23 cellular contexts compared by ENCODE assay signal in the genomic region with DNA sequence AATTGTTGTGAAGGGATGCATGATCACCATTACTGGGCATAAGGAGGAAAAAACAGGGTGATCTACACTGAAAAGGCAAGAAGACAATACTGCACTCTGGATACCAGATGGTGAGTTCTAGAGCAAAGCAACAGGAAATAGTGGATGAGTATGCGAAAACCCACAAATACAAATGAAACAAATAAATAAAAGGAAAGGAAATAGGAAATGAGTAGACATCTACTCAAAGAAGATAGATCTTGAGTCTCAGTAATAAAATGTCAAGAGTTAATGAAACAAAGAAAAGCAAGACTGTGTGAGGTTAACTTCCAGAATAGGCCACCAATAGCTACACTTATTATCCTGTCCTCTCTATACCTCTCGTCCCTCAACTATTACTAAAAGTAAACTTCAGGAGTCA. TPM values are rescaled to one million over a fixed set of nuclear protein-coding genes. Genes with fewer than 3 reads are reported as not detected.
DNase-seq lines count a peak whose midpoint lies in the region; ATAC-seq and TF ChIP-seq lines count a peak whose summit lies in the region.
"Had no signal": no experiment of that assay in that cellular context is flagged by ENCODE, and none has a peak within 500 bp of the region (broad histone marks: within the 10 kb centered on the region; RNA-seq: fewer than 3 reads in every experiment).

No MANE protein-coding gene starts in this region.

- H3K79me2 ChIP-seq in MM.1S (ENCODE audit: low read length): no peaks in the 10 kb centered on the region

- no peaks in the 10 kb centered on the region for H4K20me1 ChIP-seq in MM.1S (ENCODE audit: insufficient read depth, low read length)

- H3K4me1 ChIP-seq in CD4-positive, CD25-positive, alpha-beta regulatory T cell (ENCODE audit: control insufficient read depth, insufficient read depth, low read length, poor library complexity, severe bottlenecking): peaks cover 6% of the 10 kb centered on the region
- H3K4me1 ChIP-seq in MM.1S (ENCODE audit: low read length): peaks cover 9% of the 10 kb centered on the region; the same call in 1 of the 2 replicates
- no peaks in the 10 kb centered on the region for H3K4me1 ChIP-seq in effector memory CD4-positive, alpha-beta T cell (ENCODE audit: control insufficient read depth, insufficient read depth, low read length, poor library complexity, severe bottlenecking)
- H3K4me1 ChIP-seq: gastrocnemius medialis, pancreas had no signal

- H3K9ac ChIP-seq in MM.1S (ENCODE audit: low read length): no peak overlapping the region
- H3K9ac ChIP-seq: KMS-11 had no signal

- H3K4me3 Mint-ChIP-seq in CD4-positive, CD25-positive, alpha-beta regulatory T cell: peak overlapping the region in 1 of 4 donors; percentile 36
- no peak overlapping the region for H3K4me3 Mint-ChIP-seq in effector memory CD8-positive, alpha-beta T cell
- H3K4me3 Mint-ChIP-seq: activated T-cell treated with anti-CD3 and anti-CD28 coated beads, Interleukin-2, amount 50 U/mL, for 4 hours; H9; naive B cell had no signal

- peaks cover 0 to 11% (median 0%) of the 10 kb centered on the region in 7 donors for H3K9me3 Mint-ChIP-seq in CD4-positive, CD25-positive, alpha-beta regulatory T cell
- no peaks in the 10 kb centered on the region for H3K9me3 Mint-ChIP-seq in effector memory CD8-positive, alpha-beta T cell

- no peak for ATAC-seq in CD4-positive, CD25-positive, alpha-beta regulatory T cell (ENCODE audit: low read depth in 2 of 2)
- no peak for ATAC-seq in effector memory CD8-positive, alpha-beta T cell (replicated peaks)
- no peak for ATAC-seq in HG02642 (IDR thresholded peaks at IDR 0.05; ENCODE audit: poor library complexity, unreplicated experiment)
- ATAC-seq: gastrocnemius medialis, pancreas had no signal

- no peaks in the 10 kb centered on the region for H3K27me3 Mint-ChIP-seq in CD4-positive, CD25-positive, alpha-beta regulatory T cell
- no peaks in the 10 kb centered on the region for H3K27me3 Mint-ChIP-seq in effector memory CD8-positive, alpha-beta T cell
- H3K27me3 Mint-ChIP-seq: naive B cell had no signal

- H3F3A ChIP-seq in MM.1S (ENCODE audit: insufficient read depth, low read length): no peaks in the 10 kb centered on the region; the same call in 1 of the 2 replicates

- no peaks in the 10 kb centered on the region for H3K27me3 ChIP-seq in CD4-positive, CD25-positive, alpha-beta regulatory T cell (ENCODE audit: control insufficient read depth, insufficient read depth, low read length)
- no peaks in the 10 kb centered on the region for H3K27me3 ChIP-seq in MM.1S (replicated peaks; ENCODE audit: insufficient read depth, low read length)
- H3K27me3 ChIP-seq in effector memory CD4-positive, alpha-beta T cell (replicated peaks; ENCODE audit: control insufficient read depth, insufficient read depth, low read length, poor library complexity, severe bottlenecking): no peaks in the 10 kb centered on the region
- H3K27me3 ChIP-seq: gastrocnemius medialis, pancreas had no signal

- peaks cover 8 to 23% (median 17%) of the 10 kb centered on the region in 4 donors for H3K4me1 Mint-ChIP-seq in CD4-positive, CD25-positive, alpha-beta regulatory T cell
- peaks cover 9 to 19% of the 10 kb centered on the region in 2 donors for H3K4me1 Mint-ChIP-seq in effector memory CD8-positive, alpha-beta T cell (ENCODE audit: low read depth in 2 of 2)
- H3K4me1 Mint-ChIP-seq: H9, naive B cell had no signal

- peaks cover 75% of the 10 kb centered on the region for H3K36me3 ChIP-seq in CD4-positive, CD25-positive, alpha-beta regulatory T cell (ENCODE audit: control insufficient read depth, insufficient read depth, low read length)
- H3K36me3 ChIP-seq in MM.1S (replicated peaks; ENCODE audit: insufficient read depth, low read length): peaks cover 28% of the 10 kb centered on the region
- H3K36me3 ChIP-seq in effector memory CD4-positive, alpha-beta T cell (ENCODE audit: control insufficient read depth, insufficient read depth, low read length): peaks cover 43% of the 10 kb centered on the region

- peak overlapping the region; percentile 42 for H3K27ac ChIP-seq in CD4-positive, CD25-positive, alpha-beta regulatory T cell (ENCODE audit: insufficient read depth, low read length, poor library complexity, severe bottlenecking)
- H3K27ac ChIP-seq in MM.1S (ENCODE audit: low read length): peak overlapping the region; percentile 0; the same call in 1 of the 2 replicates
- no peak overlapping the region for H3K27ac ChIP-seq in effector memory CD4-positive, alpha-beta T cell (ENCODE audit: insufficient read depth, low read length, poor library complexity, severe bottlenecking)
- H3K27ac ChIP-seq: epithelial cell of prostate, gastrocnemius medialis, KMS-11, pancreas had no signal

- H3K27ac Mint-ChIP-seq in CD4-positive, CD25-positive, alpha-beta regulatory T cell: peak overlapping the region in 1 of 3 donors; percentile 4
- peak overlapping the region; percentile 2 to 29 for H3K27ac Mint-ChIP-seq in effector memory CD8-positive, alpha-beta T cell
- H3K27ac Mint-ChIP-seq: H9 had no signal

- no peak overlapping the region for H2AFZ ChIP-seq in MM.1S (ENCODE audit: low read length)

- DNase-seq in CD4-positive, CD25-positive, alpha-beta regulatory T cell: peak in 1 of 3 donors; percentile 38
- DNase-seq in EH (ENCODE audit: low read depth) (peak; percentile 22), MM.1S (peak; percentile 19), AG08396 (ENCODE audit: low spot score) (no peak)
- no peak for DNase-seq in effector memory CD8-positive, alpha-beta T cell
- DNase-seq in effector memory CD4-positive, alpha-beta T cell: no peak
- DNase-seq in stimulated activated CD4-positive, alpha-beta T cell treated with anti-CD3 and anti-CD28 coated beads, Interleukin-12 subunit alpha, Interleukin-12 subunit beta, amount 100 ng/mL, for 4 hours: no peak
- DNase-seq: activated CD4-positive, alpha-beta T cell treated with anti-CD3 and anti-CD28 coated beads for 1 hour; activated T-cell treated with anti-CD3 and anti-CD28 coated beads, Interleukin-2, amount 50 U/mL, for 4 hours; cortex of kidney; gastrocnemius medialis; H9; kidney; mammary epithelial cell; naive B cell; NCI-H1105; NCI-H2081; NCI-H524 treated with DMSO at 0.1 percent for 48 hours; pancreas; stimulated activated CD4-positive, alpha-beta T cell treated with anti-CD3 and anti-CD28 coated beads, Interleukin-2, amount 100 ng/mL, for 24 hours had no signal

- H3K4me3 ChIP-seq in CD4-positive, CD25-positive, alpha-beta regulatory T cell (ENCODE audit: low read depth, low read length): peak overlapping the region; percentile 57
- no peak overlapping the region for H3K4me3 ChIP-seq in MM.1S (ENCODE audit: low read length)
- no peak overlapping the region for H3K4me3 ChIP-seq in effector memory CD4-positive, alpha-beta T cell (ENCODE audit: insufficient read depth, low read depth, low read length, poor library complexity, severe bottlenecking)
- H3K4me3 ChIP-seq: gastrocnemius medialis, pancreas had no signal

- peaks cover 3 to 17% of the 10 kb centered on the region in 2 experiments for H3K9me3 ChIP-seq in CD4-positive, CD25-positive, alpha-beta regulatory T cell (ENCODE audit: control insufficient read depth in 2 of 2, low read length in 2 of 2)
- no peaks in the 10 kb centered on the region for H3K9me3 ChIP-seq in MM.1S (replicated peaks; ENCODE audit: insufficient read depth, low read length)
- no peaks in the 10 kb centered on the region for H3K9me3 ChIP-seq in effector memory CD4-positive, alpha-beta T cell (ENCODE audit: control insufficient read depth, low read length)
- H3K9me3 ChIP-seq: gastrocnemius medialis, pancreas had no signal

- no peaks in the 10 kb centered on the region for H3K9me2 ChIP-seq in MM.1S (replicated peaks; ENCODE audit: insufficient read depth, low read length)

- peaks cover 79% of the 10 kb centered on the region for H3K36me3 Mint-ChIP-seq in CD4-positive, CD25-positive, alpha-beta regulatory T cell
- peaks cover 30% of the 10 kb centered on the region for H3K36me3 Mint-ChIP-seq in effector memory CD8-positive, alpha-beta T cell (ENCODE audit: insufficient read depth)

- TF ChIP-seq CTCF in MM.1S (IDR thresholded peaks at IDR 0.05; ENCODE audit: low read length): no peak

- H3K4me2 ChIP-seq in MM.1S (ENCODE audit: low read depth, low read length): no peak overlapping the region
- H3K4me2 ChIP-seq: KMS-11 had no signal

RNA-seq across cellular contexts. Expression of gene ORC5, which starts 11.7 kb away (rescaled TPM):
- total RNA-seq in CD4-positive, CD25-positive, alpha-beta regulatory T cell: 16.7 TPM
- 10 to 100 TPM; 19.4 to 30.0 (median 29.1) TPM for polyA plus RNA-seq in CD4-positive, CD25-positive, alpha-beta regulatory T cell

Comparison
In these comparisons a context has a peak if more than half of its experiments do, and no peak if none do; other contexts are left out.
1. DNase-seq: peak in EH (single experiment) and MM.1S (single experiment); none in effector memory CD8-positive, alpha-beta T cell (0 of 3), AG08396 (single experiment), effector memory CD4-positive, alpha-beta T cell (0 of 3) and stimulated activated CD4-positive, alpha-beta T cell treated with anti-CD3 and anti-CD28 coated beads, Interleukin-12 subunit alpha, Interleukin-12 subunit beta, amount 100 ng/mL, for 4 hours (single experiment).